In the genomic region with DNA sequence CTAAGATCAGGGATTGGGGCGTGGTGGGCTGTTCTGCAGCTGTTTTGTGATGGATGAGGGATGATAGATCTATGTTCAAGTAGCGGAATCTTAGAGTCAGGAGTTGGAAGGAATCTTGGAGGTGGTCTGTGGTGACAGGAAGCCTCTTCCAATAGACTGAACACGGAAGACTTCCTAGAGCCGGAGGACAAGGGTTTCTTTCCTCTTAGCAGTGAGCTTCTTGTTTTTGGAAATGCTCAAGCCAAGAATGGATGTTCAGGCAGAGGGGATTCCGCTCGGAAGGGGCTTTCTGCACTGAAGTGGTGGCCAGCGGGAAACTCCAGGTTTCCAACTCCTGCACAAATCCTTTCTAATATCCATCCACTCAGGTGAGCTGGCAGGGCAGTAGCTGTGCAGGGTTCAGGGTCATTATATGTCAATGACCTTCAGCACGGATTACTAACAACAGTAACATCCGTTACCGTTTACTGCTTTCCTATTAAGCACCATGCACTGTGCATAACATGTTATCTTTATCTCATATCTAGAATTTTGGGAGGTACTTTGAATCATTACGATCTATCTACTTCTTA, we compare ENCODE assay signal across 8 cellular contexts. TPM values are rescaled to one million over a fixed set of nuclear protein-coding genes. Genes with fewer than 3 reads are reported as not detected.
DNase-seq lines count a peak whose midpoint lies in the region; ATAC-seq, FAIRE-seq and TF ChIP-seq lines count a peak whose summit lies in the region.

No MANE protein-coding gene starts in this region.

- intact Hi-C loops in heart right ventricle (cut with DNase I): loop anchor here in 3 of 10 donors (2.0 to 10.0 kb wide), 4 partner anchors 25 to 501 kb away; partner anchors contain the start of genes COA7 (in 2 of the 3), CZIB (in 1 of the 3) and MAGOH (in 1 of the 3)

- peak; percentile 54 for FAIRE-seq in GM12892 (lab: Jason Lieb, UNC)

- peak overlapping the region; percentile 95 for H3K4me3 ChIP-seq in WI38 (ENCODE audit: low read depth, low read length)
- peak overlapping the region; percentile 64 to 95 (median 88) for H3K4me3 ChIP-seq in heart right ventricle
- peak overlapping the region; percentile 70 to 100 (median 91) for H3K4me3 ChIP-seq in skin epidermis

- WGBS in heart right ventricle, 2 donors: 50% methylated on average over 11 of the region's 11 CpGs

- H3K27ac ChIP-seq in heart right ventricle (peak overlapping the region; percentile 86 to 99 (median 98)), skin epidermis (peak overlapping the region in 19 of 21 experiments; percentile 9 to 100 (median 99))

- no peaks in the 10 kb centered on the region for H3K9me3 ChIP-seq in heart right ventricle

- TF ChIP-seq POLR2A in GM12892 (IDR thresholded peaks at IDR 0.05; ENCODE audit: low read depth, low read length): no peak

- no peaks in the 10 kb centered on the region for H3K27me3 ChIP-seq in heart right ventricle

- DNase-seq in GM12892 (ENCODE audit: insufficient read length) (no peak), heart right ventricle (no peak), kidney glomerular epithelial cell (lab: John Stamatoyannopoulos, UW) (no peak), DMS79 treated with DMSO at 0.1 percent for 48 hours (lab: John Stamatoyannopoulos, UW) (no peak), DMS153 (lab: John Stamatoyannopoulos, UW) (no peak)

- H3K36me3 ChIP-seq in heart right ventricle: peaks cover 0 to 8% (median 2%) of the 10 kb centered on the region in 9 donors

- TF ChIP-seq CTCF in WI38 (IDR thresholded peaks at IDR 0.05; ENCODE audit: low read depth, low read length) (no peak), heart right ventricle (IDR thresholded peaks at IDR 0.05) (no peak)

- H3K4me1 ChIP-seq in heart right ventricle: peaks cover 3 to 41% (median 34%) of the 10 kb centered on the region in 9 donors

- peak; percentile 8 for ATAC-seq in HG02642 (IDR thresholded peaks at IDR 0.05; ENCODE audit: poor library complexity, unreplicated experiment)
- ATAC-seq in heart right ventricle: peak in 6 of 8 donors; percentile 5 to 40 (median 24)

RNA-seq across cellular contexts. Expression of gene CPT2, which starts 0.6 kb away (rescaled TPM):
- polyA plus RNA-seq in GM12892 (2012; ENCODE audit: missing spikeins): 19.3 TPM
- total RNA-seq in heart right ventricle: 10 to 100 TPM; 29.3 to 48.7 (median 37.5) TPM
- polyA plus RNA-seq in heart right ventricle: 10 to 100 TPM; 10.3 to 12.2 TPM

RNA-seq across cellular contexts. Expression of gene CZIB, which starts 24.4 kb away (rescaled TPM):
- 41.5 TPM for polyA plus RNA-seq in GM12892 (2012; ENCODE audit: missing spikeins)
- 10 to 100 TPM; 41.8 to 54.6 (median 48.4) TPM for total RNA-seq in heart right ventricle
- 10 to 100 TPM; 62.9 to 97.3 TPM for polyA plus RNA-seq in heart right ventricle

RNA-seq across cellular contexts. Expression of gene MAGOH, which starts 42.3 kb away (rescaled TPM):
- 104 TPM for polyA plus RNA-seq in GM12892 (2012; ENCODE audit: missing spikeins)
- 10 to 100 TPM; 17.3 to 31.5 (median 22.6) TPM for total RNA-seq in heart right ventricle
- 10 to 100 TPM; 61.1 to 67.3 TPM for polyA plus RNA-seq in heart right ventricle

RNA-seq across cellular contexts. Expression of gene SLC1A7, which starts 53.6 kb away (rescaled TPM):
- not detected for polyA plus RNA-seq in GM12892 (2012; ENCODE audit: missing spikeins)
- total RNA-seq in heart right ventricle: 1 to 10 TPM in 1 of 10 donors, under 1 TPM in 9; 0.12 to 2.0 (median 0.42) TPM
- polyA plus RNA-seq in heart right ventricle: under 1 TPM; 0.04 to 0.66 TPM
